Comparison of ENCODE assay signal across 28 cellular contexts in genomic region chr5:2608391-2608790, GRCh38.
"Had no signal": no experiment of that assay in that cellular context is flagged by ENCODE, and none has a peak within 500 bp of the region (broad histone marks: within the 10 kb centered on the region; RNA-seq: fewer than 3 reads in every experiment).

No MANE protein-coding gene starts in this region.

- H3K4me3 Mint-ChIP-seq: stimulated activated effector memory CD8-positive, alpha-beta T cell treated with anti-CD3 and anti-CD28 coated beads, Interleukin-12 subunit alpha, Interleukin-12 subunit beta, amount 100 ng/mL, for 72 hours; stimulated activated memory B cell treated with anti-CD40 and anti-IgM and Interleukin-4, amounts not matched to agents 10 μg/mL and 1 μg/mL and 100 μg/mL, for 72 hours; stimulated activated naive B cell treated with anti-CD40 and anti-IgM and Interleukin-4, amounts not matched to agents 10 μg/mL and 1 μg/mL and 100 μg/mL, for 72 hours; stimulated activated naive CD8-positive, alpha-beta T cell treated with anti-CD3 and anti-CD28 coated beads, Interleukin-15, amount 100 ng/mL, for 72 hours; stimulated activated naive CD8-positive, alpha-beta T cell treated with anti-CD3 and anti-CD28 coated beads, Interleukin-15, Interleukin-2, amounts not matched to agents 100 ng/mL and 50 ng/mL, for 24 hours; type B pancreatic cell had no signal

- H3K9me3 Mint-ChIP-seq: type B pancreatic cell had no signal

- H3K27me3 Mint-ChIP-seq: stimulated activated memory B cell treated with anti-CD40 and anti-IgM and Interleukin-4, amounts not matched to agents 10 μg/mL and 1 μg/mL and 100 μg/mL, for 72 hours; stimulated activated naive B cell treated with anti-CD40 and anti-IgM and Interleukin-4, amounts not matched to agents 10 μg/mL and 1 μg/mL and 100 μg/mL, for 72 hours; stimulated activated naive CD8-positive, alpha-beta T cell treated with anti-CD3 and anti-CD28 coated beads, Interleukin-15, amount 100 ng/mL, for 72 hours; stimulated activated naive CD8-positive, alpha-beta T cell treated with anti-CD3 and anti-CD28 coated beads, Interleukin-15, Interleukin-2, amounts not matched to agents 100 ng/mL and 50 ng/mL, for 24 hours had no signal

- H3K36me3 ChIP-seq: stomach, suprapubic skin, thoracic aorta, thyroid gland, tibial artery, tibial nerve, transverse colon, upper lobe of left lung, upper lobe of right lung, uterus, vagina had no signal

- DNase-seq: stimulated activated CD4-positive, alpha-beta T cell treated with anti-CD3 and anti-CD28 coated beads, Interleukin-2, amount 100 ng/mL, for 48 hours; stimulated activated CD4-positive, alpha-beta T cell treated with anti-CD3 and anti-CD28 coated beads, Interleukin-4, amount 100 ng/mL, for 1 hour; stimulated activated CD4-positive, alpha-beta T cell treated with anti-CD3 and anti-CD28 coated beads, Interleukin-4, amount 100 ng/mL, for 24 hours; stimulated activated CD4-positive, alpha-beta T cell treated with anti-CD3 and anti-CD28 coated beads, Interleukin-4, amount 100 ng/mL, for 4 hours; stimulated activated CD8-positive, alpha-beta memory T cell treated with anti-CD3 and anti-CD28 coated beads, Interleukin-4, amount 100 ng/mL, for 48 hours; stimulated activated naive B cell treated with anti-CD40 and anti-IgM and Interleukin-4, amounts not matched to agents 10 μg/mL and 1 μg/mL and 100 μg/mL, for 72 hours; stimulated activated naive CD4-positive, alpha-beta T cell; stimulated activated naive CD4-positive, alpha-beta T cell treated with Interleukin-2 at 50 U/mL for 16 hours; stimulated activated naive CD8-positive, alpha-beta T cell treated with anti-CD3 and anti-CD28 coated beads, Interleukin-15, amount 100 ng/mL, for 72 hours; stimulated activated naive CD8-positive, alpha-beta T cell treated with anti-CD3 and anti-CD28 coated beads, Interleukin-15, Interleukin-2, amounts not matched to agents 100 U/mL and 50 U/mL, for 24 hours; stomach; substantia nigra; testis; thyroid gland; tibial artery; transverse colon; trophoblast cell; upper lobe of left lung; upper lobe of right lung; uterus had no signal

- H3K4me1 ChIP-seq: stomach, suprapubic skin, testis, thyroid gland, tibial artery, tibial nerve, transverse colon, upper lobe of left lung, upper lobe of right lung, uterus, vagina had no signal

- H3K36me3 Mint-ChIP-seq: stimulated activated effector memory CD8-positive, alpha-beta T cell treated with anti-CD3 and anti-CD28 coated beads, Interleukin-12 subunit alpha, Interleukin-12 subunit beta, amount 100 ng/mL, for 72 hours; stimulated activated memory B cell treated with anti-CD40 and anti-IgM and Interleukin-4, amounts not matched to agents 10 μg/mL and 1 μg/mL and 100 μg/mL, for 72 hours; stimulated activated naive B cell treated with anti-CD40 and anti-IgM and Interleukin-4, amounts not matched to agents 10 μg/mL and 1 μg/mL and 100 μg/mL, for 72 hours; type B pancreatic cell had no signal

- H3K27ac ChIP-seq: stomach, suprapubic skin, testis, thoracic aorta, thyroid gland, tibial artery, tibial nerve, transverse colon, upper lobe of left lung, upper lobe of right lung, uterus, vagina had no signal

- H3K4me1 Mint-ChIP-seq: stimulated activated effector memory CD8-positive, alpha-beta T cell treated with anti-CD3 and anti-CD28 coated beads, Interleukin-12 subunit alpha, Interleukin-12 subunit beta, amount 100 ng/mL, for 72 hours; stimulated activated memory B cell treated with anti-CD40 and anti-IgM and Interleukin-4, amounts not matched to agents 10 μg/mL and 1 μg/mL and 100 μg/mL, for 72 hours; stimulated activated naive B cell treated with anti-CD40 and anti-IgM and Interleukin-4, amounts not matched to agents 10 μg/mL and 1 μg/mL and 100 μg/mL, for 72 hours; stimulated activated naive CD8-positive, alpha-beta T cell treated with anti-CD3 and anti-CD28 coated beads, Interleukin-15, amount 100 ng/mL, for 72 hours had no signal

- H3K9me3 ChIP-seq: suprapubic skin, testis, thoracic aorta, thyroid gland, tibial artery, transverse colon, upper lobe of left lung, upper lobe of right lung, uterus, vagina had no signal

- H3K27ac Mint-ChIP-seq: stimulated activated effector memory CD8-positive, alpha-beta T cell treated with anti-CD3 and anti-CD28 coated beads, Interleukin-12 subunit alpha, Interleukin-12 subunit beta, amount 100 ng/mL, for 72 hours; stimulated activated memory B cell treated with anti-CD40 and anti-IgM and Interleukin-4, amounts not matched to agents 10 μg/mL and 1 μg/mL and 100 μg/mL, for 72 hours; stimulated activated naive B cell treated with anti-CD40 and anti-IgM and Interleukin-4, amounts not matched to agents 10 μg/mL and 1 μg/mL and 100 μg/mL, for 72 hours; stimulated activated naive CD8-positive, alpha-beta T cell treated with anti-CD3 and anti-CD28 coated beads, Interleukin-15, amount 100 ng/mL, for 72 hours; stimulated activated naive CD8-positive, alpha-beta T cell treated with anti-CD3 and anti-CD28 coated beads, Interleukin-15, Interleukin-2, amounts not matched to agents 100 ng/mL and 50 ng/mL, for 24 hours; type B pancreatic cell had no signal

- H3K27me3 ChIP-seq: suprapubic skin, testis, thyroid gland, tibial artery, tibial nerve, transverse colon, upper lobe of left lung, upper lobe of right lung, uterus, vagina had no signal

- H3K4me3 ChIP-seq: stomach, suprapubic skin, testis, thoracic aorta, thyroid gland, tibial artery, tibial nerve, transverse colon, upper lobe of left lung, upper lobe of right lung, uterus, vagina had no signal

- ATAC-seq: stimulated activated effector memory CD8-positive, alpha-beta T cell treated with anti-CD3 and anti-CD28 coated beads, Interleukin-12 subunit alpha, Interleukin-12 subunit beta, amount 100 ng/mL, for 72 hours; stimulated activated memory B cell treated with anti-CD40 and anti-IgM and Interleukin-4, amounts not matched to agents 10 μg/mL and 1 μg/mL and 100 μg/mL, for 72 hours; stimulated activated naive B cell treated with anti-CD40 and anti-IgM and Interleukin-4, amounts not matched to agents 10 μg/mL and 1 μg/mL and 100 μg/mL, for 72 hours; stimulated activated naive CD8-positive, alpha-beta T cell treated with anti-CD3 and anti-CD28 coated beads, Interleukin-15, amount 100 ng/mL, for 72 hours; stimulated activated naive CD8-positive, alpha-beta T cell treated with anti-CD3 and anti-CD28 coated beads, Interleukin-15, Interleukin-2, amounts not matched to agents 100 U/mL and 50 U/mL, for 24 hours; upper lobe of right lung had no signal
